Comparison of ENCODE assay signal across 1 cellular context in genomic region chr5:33322632-33323031, GRCh38.
TF ChIP-seq lines count a peak whose summit lies in the region.

No MANE protein-coding gene starts in this region.

TF ChIP-seq in GM23338, 12 proteins besides CTCF, POLR2A, EP300 and RAD21 (continued from another document):
- TF ChIP-seq ZNF462 (CRISPR knock-in tag; IDR thresholded peaks at IDR 0.05) (no peak), NANOG (IDR thresholded peaks at IDR 0.05; ENCODE audit: borderline replicate concordance) (no peak), EZH2 (IDR thresholded peaks at IDR 0.05; ENCODE audit: low read depth, unreplicated experiment) (no peak), STAT1 (IDR thresholded peaks at IDR 0.05; ENCODE audit: unreplicated experiment) (no peak)
TF ChIP-seq in GM23338: peak in this region for 0.
